22 cellular contexts compared by ENCODE assay signal in the genomic region with DNA sequence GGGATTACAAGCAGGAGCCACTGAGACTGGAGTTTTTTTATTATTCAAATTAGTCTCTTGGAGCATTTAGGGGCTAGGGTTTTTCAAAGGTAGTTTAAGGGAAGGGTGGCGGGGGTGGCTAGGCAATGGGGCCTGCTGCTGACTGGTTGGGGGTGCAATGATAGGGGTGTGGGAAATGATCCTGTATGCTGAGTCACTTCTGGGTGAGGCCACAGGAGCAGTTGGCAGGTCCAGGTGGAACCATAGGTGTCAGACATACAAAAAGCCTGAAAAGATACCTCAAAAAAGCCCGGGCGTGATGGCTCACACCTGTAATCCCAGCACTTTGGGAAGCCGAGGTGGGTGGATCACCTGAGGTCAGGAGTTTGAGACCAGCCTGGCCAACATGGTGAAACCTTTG. TPM values are rescaled to one million over a fixed set of nuclear protein-coding genes. Genes with fewer than 3 reads are reported as not detected.
A peak's percentile ranks its signal among the peaks of the same experiment; 100 is the strongest.
DNase-seq lines count a peak whose midpoint lies in the region; ATAC-seq, FAIRE-seq and TF ChIP-seq lines count a peak whose summit lies in the region.
"Had no signal": no experiment of that assay in that cellular context is flagged by ENCODE, and none has a peak within 500 bp of the region (broad histone marks: within the 10 kb centered on the region; RNA-seq: fewer than 3 reads in every experiment).

No MANE protein-coding gene starts in this region.

- 92 to 94% methylated on average over 4 of the region's 4 CpGs for WGBS in heart right ventricle, 2 donors

- TF ChIP-seq CTCF in heart right ventricle (IDR thresholded peaks at IDR 0.05): no peak
- no peak for TF ChIP-seq CTCF in kidney (IDR thresholded peaks at IDR 0.05; ENCODE audit: borderline replicate concordance, extremely low read depth, insufficient read depth)

- intact Hi-C loops in Right ventricle myocardium inferior (cut with DNase I) (no loop called here), heart right ventricle (cut with DNase I) (no loop called here), kidney (cut with DNase I) (no loop called here)

- FAIRE-seq in kidney (lab: Jason Lieb, UNC): no peak
- FAIRE-seq: A549, GM12892, GM18507 had no signal

- H3K9me3 ChIP-seq in heart right ventricle (peaks cover 0 to 10% (median 0%) of the 10 kb centered on the region in 11 donors), kidney (ENCODE audit: control insufficient read depth in 1 of 2, low read length in 2 of 2) (no peaks in the 10 kb centered on the region)
- H3K9me3 ChIP-seq: A549 had no signal

- H3K36me3 ChIP-seq in heart right ventricle: no peaks in the 10 kb centered on the region
- H3K36me3 ChIP-seq in kidney (ENCODE audit: control insufficient read depth in 1 of 2, insufficient read depth in 2 of 2, low read length in 2 of 2): no peaks in the 10 kb centered on the region

- peak; percentile 9 for DNase-seq in Right ventricle myocardium inferior (ENCODE audit: missing footprints)
- no peak for DNase-seq in heart right ventricle
- peak; percentile 10 for DNase-seq in kidney
- DNase-seq in SW 1271 (lab: John Stamatoyannopoulos, UW): no peak
- DNase-seq in stimulated activated naive CD4-positive, alpha-beta T cell (lab: John Stamatoyannopoulos, UW): no peak
- DNase-seq: CD4-positive, alpha-beta memory T cell; DMS153; DMS79; GDM1; GOT3; H7 had no signal

- no peak for ATAC-seq in Right ventricle myocardium inferior
- no peak for ATAC-seq in heart right ventricle
- peak; percentile 77 for ATAC-seq in esophagus mucosa
- ATAC-seq in HG03025 (IDR thresholded peaks at IDR 0.05; ENCODE audit: low FRiP score, unreplicated experiment): no peak

- H3K4me1 ChIP-seq in heart right ventricle: peaks cover 0 to 19% (median 0%) of the 10 kb centered on the region in 9 donors
- H3K4me1 ChIP-seq in kidney (ENCODE audit: control insufficient read depth in 1 of 2, insufficient read depth in 1 of 2, low read depth in 1 of 2, low read length in 2 of 2): no peaks in the 10 kb centered on the region
- H3K4me1 ChIP-seq: A549 had no signal

- H3K4me3 ChIP-seq in heart right ventricle: no peak overlapping the region
- H3K4me3 ChIP-seq in kidney (ENCODE audit: low read length in 2 of 2): no peak overlapping the region
- H3K4me3 ChIP-seq: A549, BLaER1 had no signal

- no peak overlapping the region for H3K27ac ChIP-seq in heart right ventricle
- no peak overlapping the region for H3K27ac ChIP-seq in kidney (ENCODE audit: low read depth in 2 of 2, low read length in 2 of 2)
- H3K27ac ChIP-seq: 22Rv1, A549, BLaER1 had no signal

- H3K27me3 ChIP-seq in heart right ventricle: peaks cover 0 to 57% (median 8%) of the 10 kb centered on the region in 7 donors

- H3K9ac ChIP-seq in kidney (ENCODE audit: low read length in 2 of 2): no peak overlapping the region
- H3K9ac ChIP-seq: BLaER1 had no signal

RNA-seq across cellular contexts. Expression of a gene that starts 13.7 kb away (rescaled TPM):
- total RNA-seq in Right ventricle myocardium inferior: 18.2 TPM
- 10 to 100 TPM in 7 of 10 donors, 1 to 10 TPM in 3; 5.9 to 31.0 (median 13.2) TPM for total RNA-seq in heart right ventricle
- polyA plus RNA-seq in heart right ventricle: 100 to 1,000 TPM in 1 of 2 donors, 10 to 100 TPM in 1; 50.8 to 132 TPM
- total RNA-seq in esophagus mucosa: 14.1 TPM
- total RNA-seq in kidney: 8.1 TPM
- 82.6 TPM for polyA plus RNA-seq in kidney (ENCODE audit: insufficient read depth, low read depth, low replicate concordance)

RNA-seq across cellular contexts. Expression of a gene that starts 32.6 kb away (rescaled TPM):
- total RNA-seq in Right ventricle myocardium inferior (not detected), heart right ventricle (not detected), esophagus mucosa (not detected), kidney (not detected)
- polyA plus RNA-seq in heart right ventricle (not detected), kidney (ENCODE audit: insufficient read depth, low read depth, low replicate concordance) (not detected)
- total RNA-seq: CD4-positive, alpha-beta memory T cell; Daoy; H7; HT-29 had no signal
- polyA plus RNA-seq: AG04450; CD14-positive monocyte; CD4-positive, alpha-beta memory T cell had no signal

RNA-seq across cellular contexts. Expression of a gene that starts 42.4 kb away (rescaled TPM):
- 0.65 TPM for total RNA-seq in Right ventricle myocardium inferior
- total RNA-seq in heart right ventricle: 1 to 10 TPM in 2 of 10 donors, under 1 TPM in 8; 0.21 to 3.7 (median 0.78) TPM
- polyA plus RNA-seq in heart right ventricle: 1 to 10 TPM in 1 of 2 donors, under 1 TPM in 1; 0.80 to 7.6 TPM
- total RNA-seq in esophagus mucosa: 19.9 TPM
- 13.5 TPM for total RNA-seq in kidney
- 17.3 TPM for polyA plus RNA-seq in kidney (ENCODE audit: insufficient read depth, low read depth, low replicate concordance)

RNA-seq across cellular contexts. Expression of a gene that starts 52.0 kb away (rescaled TPM):
- total RNA-seq in Right ventricle myocardium inferior (3.7 TPM), heart right ventricle (10 to 100 TPM in 1 of 10 donors, 1 to 10 TPM in 9; 3.4 to 10.5 (median 6.0) TPM), esophagus mucosa (4.8 TPM), kidney (19.7 TPM)
- polyA plus RNA-seq in heart right ventricle (1 to 10 TPM; 4.9 to 7.2 TPM), kidney (ENCODE audit: insufficient read depth, low read depth, low replicate concordance) (15.9 TPM)

Comparison
In these comparisons a context has a peak if more than half of its experiments do, and no peak if none do; other contexts are left out.
1. DNase-seq: peak in Right ventricle myocardium inferior (single experiment) and kidney (single experiment); none in heart right ventricle (0 of 2), SW 1271 (0 of 2) and stimulated activated naive CD4-positive, alpha-beta T cell (0 of 6).